8 cellular contexts compared by ENCODE assay signal in the genomic region with DNA sequence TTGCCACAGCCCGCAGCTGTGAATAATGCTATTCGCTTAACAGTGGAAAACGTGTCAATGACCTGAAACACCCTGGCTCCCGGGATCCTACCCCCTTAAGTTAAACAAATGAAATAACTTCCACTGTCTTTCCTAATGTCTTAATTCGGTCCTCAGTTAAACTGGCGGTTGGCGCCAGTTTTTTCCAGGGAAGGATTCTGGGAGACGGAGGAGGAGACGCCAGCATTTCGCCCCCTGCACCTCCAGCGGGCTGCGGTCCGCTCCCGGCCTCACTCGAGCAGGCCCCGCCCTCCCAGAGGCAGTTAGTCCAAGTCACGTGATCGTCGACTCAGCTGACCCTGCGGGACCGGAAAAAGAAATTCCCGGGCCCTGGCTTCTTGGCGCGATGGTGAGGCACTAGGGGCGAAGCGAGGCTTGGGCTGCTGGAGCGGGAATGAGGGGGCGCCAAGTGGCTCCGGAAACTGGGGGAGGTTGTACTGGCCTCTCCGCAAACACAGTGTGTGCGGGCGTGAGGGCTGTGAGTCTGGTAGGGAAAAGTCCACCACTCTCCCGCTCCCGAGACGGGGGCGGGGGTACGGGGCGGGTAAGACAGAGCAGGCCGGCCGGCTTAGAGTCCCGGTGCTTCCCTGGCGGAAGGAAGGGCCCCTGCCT. TPM values are rescaled to one million over a fixed set of nuclear protein-coding genes. Genes with fewer than 3 reads are reported as not detected.
DNase-seq lines count a peak whose midpoint lies in the region; TF ChIP-seq lines count a peak whose summit lies in the region.

A gene (plus strand): TSS at position 359 of the 651 bp plus-strand sequence. CDS start 27 bp downstream, at position 386.

- no peak for TF ChIP-seq CTCF in nephron (IDR thresholded peaks at IDR 0.05; ENCODE audit: unreplicated experiment in 3 of 3)

- peaks cover 18% of the 10 kb centered on the region for H3K4me1 Mint-ChIP-seq in nephron

- peaks cover 4% of the 10 kb centered on the region for H3K36me3 Mint-ChIP-seq in nephron (ENCODE audit: low read depth)

- H3K27me3 Mint-ChIP-seq in nephron (ENCODE audit: low read depth) = no peaks in the 10 kb centered on the region

- H3K9me3 Mint-ChIP-seq in nephron = no peaks in the 10 kb centered on the region

- peak within 1 kb of the TSS; percentile 91 to 94 (median 92) for H3K27ac Mint-ChIP-seq in nephron

- DNase-seq in AG08395 (ENCODE audit: low spot score) (peak; percentile 81), GM19238 (ENCODE audit: insufficient read length, low spot score) (peak; percentile 66), LHCN-M2 (ENCODE audit: low read depth) (peak; percentile 96), SHP77 (lab: John Stamatoyannopoulos, UW) (peak; percentile 93 to 95), activated gamma-delta T cell (lab: John Stamatoyannopoulos, UW) (peak; percentile 30), fibroblast of the conjunctiva (ENCODE audit: low read depth) (peak; percentile 88)
- peak; percentile 81 for DNase-seq in stimulated activated naive CD4-positive, alpha-beta T cell treated with Interleukin-2 at 50 U/mL for 16 hours (lab: John Stamatoyannopoulos, UW)

- peak within 1 kb of the TSS; percentile 98 to 100 (median 99) for H3K4me3 Mint-ChIP-seq in nephron

RNA-seq across cellular contexts. Expression of the gene that starts here (rescaled TPM):
- 185 and 198 TPM in 2 replicates for total RNA-seq in LHCN-M2 (2014; rRNA removed)
- polyA plus RNA-seq in LHCN-M2 (2012) = 191 TPM

Comparison
In these comparisons a context has a peak if more than half of its experiments do, and no peak if none do; other contexts are left out.
1. Peak in every context shown above with its lines: DNase-seq.
2. DNase-seq: peak in every context shown above with its lines; median percentile 96 in LHCN-M2; 94 in SHP77; 88 in fibroblast of the conjunctiva; 81 in AG08395; 81 in stimulated activated naive CD4-positive, alpha-beta T cell treated with Interleukin-2 at 50 U/mL for 16 hours; 66 in GM19238; 30 in activated gamma-delta T cell.